19 cellular contexts compared by ENCODE assay signal in genomic region chr4:85861064-85861767, GRCh38.
DNase-seq lines count a peak whose midpoint lies in the region; ATAC-seq and TF ChIP-seq lines count a peak whose summit lies in the region.
"Had no signal": no experiment of that assay in that cellular context is flagged by ENCODE, and none has a peak within 500 bp of the region (broad histone marks: within the 10 kb centered on the region; RNA-seq: fewer than 3 reads in every experiment).

No MANE protein-coding gene starts in this region.

- H3K4me3 ChIP-seq in GM23248 = no peak overlapping the region
- no peak overlapping the region for H3K4me3 ChIP-seq in choroid plexus epithelial cell (ENCODE audit: low read depth, low read length)
- H3K4me3 ChIP-seq in gastrocnemius medialis = no peak overlapping the region
- H3K4me3 ChIP-seq: heart left ventricle, smooth muscle cell had no signal

- H4K20me1 ChIP-seq in GM23248 (ENCODE audit: insufficient read depth) = no peaks in the 10 kb centered on the region

- peaks cover 88% of the 10 kb centered on the region for H3K79me2 ChIP-seq in GM23248 (ENCODE audit: insufficient read depth)

- TF ChIP-seq POLR2A in gastrocnemius medialis (IDR thresholded peaks at IDR 0.05) = no peak

- DNase-seq in GM23248 (no peak), NCI-H2029 treated with DMSO at 0.1 percent for 48 hours (lab: John Stamatoyannopoulos, UW) (peak; percentile 38), choroid plexus epithelial cell (ENCODE audit: low read depth) (peak; percentile 22), pulmonary artery endothelial cell (ENCODE audit: low read depth, low spot score) (peak; percentile 29), medulla oblongata (ENCODE audit: extremely low spot score) (no peak), gastrocnemius medialis (no peak)
- DNase-seq: activated CD4-positive, alpha-beta T cell treated with anti-CD3 and anti-CD28 coated beads for 4 hours; activated naive CD8-positive, alpha-beta T cell treated with anti-CD3 and anti-CD28 coated beads for 36 hours; activated T-cell treated with anti-CD3 and anti-CD28 coated beads, Interleukin-2, amount 50 U/mL, for 24 hours; BE2C; erythroblast; heart left ventricle; MM.1S; NCI-H524 treated with DMSO at 0.1 percent for 48 hours; stimulated activated naive CD8-positive, alpha-beta T cell treated with anti-CD3 and anti-CD28 coated beads, Interleukin-15, Interleukin-2, amounts not matched to agents 100 U/mL and 50 U/mL, for 24 hours; T-helper 17 cell had no signal

- H3K27me3 ChIP-seq in GM23248 (replicated peaks; ENCODE audit: insufficient read depth) (no peaks in the 10 kb centered on the region), gastrocnemius medialis (no peaks in the 10 kb centered on the region)
- H3K27me3 ChIP-seq: BE2C, heart left ventricle had no signal

- peaks cover 27% of the 10 kb centered on the region for H3F3A ChIP-seq in GM23248 (ENCODE audit: insufficient read depth)

- no peaks in the 10 kb centered on the region for H3K9me2 ChIP-seq in GM23248 (ENCODE audit: insufficient read depth)

- 0 out of 2 replicates have a peak, but pooled peaks cover 6% of the 10 kb centered on the region for H3K36me3 ChIP-seq in GM23248 (ENCODE audit: low read depth)
- H3K36me3 ChIP-seq in gastrocnemius medialis = no peaks in the 10 kb centered on the region
- H3K36me3 ChIP-seq: BE2C, heart left ventricle had no signal

- TF ChIP-seq CTCF in choroid plexus epithelial cell (conservative IDR thresholded peaks at IDR 0.05; ENCODE audit: low read depth, low read length) = no peak
- TF ChIP-seq CTCF in gastrocnemius medialis (IDR thresholded peaks at IDR 0.05 in 4 of 5, conservative IDR thresholded peaks at IDR 0.05 in 1 of 5) = no peak

- intact Hi-C loops in gastrocnemius medialis (cut with DNase I; ENCODE audit: low total_unique reads) = no loop called here

- no peak overlapping the region for H2AFZ ChIP-seq in GM23248

- in situ Hi-C loops in GM23248 (cut with MboI) = no loop called here
- in situ Hi-C loops in gastrocnemius medialis (cut with MboI; ENCODE audit: low sequenced_read_pairs in 4 of 4) = no loop called here

- H3K27ac ChIP-seq in GM23248 (peak overlapping the region; percentile 49; the same call in 1 of the 2 replicates), gastrocnemius medialis (peak overlapping the region in 1 of 4 donors; percentile 8)
- H3K27ac ChIP-seq: heart left ventricle, RWPE1 had no signal

- H3K4me1 ChIP-seq in GM23248 (ENCODE audit: insufficient read depth) (peaks cover 30% of the 10 kb centered on the region), gastrocnemius medialis (peaks cover 13 to 19% of the 10 kb centered on the region in 2 donors)
- H3K4me1 ChIP-seq: BE2C had no signal

- 88 to 91% methylated on average over 6 of the region's 6 CpGs for WGBS in GM23248 (ENCODE audit: low coverage in 1 of 2, low lambda C conversion rate in 2 of 2, missing lambda C conversion rate in 2 of 2), 2 experiments

- no peak overlapping the region for H3K9ac ChIP-seq in GM23248

- ATAC-seq in gastrocnemius medialis (no peak), GM21723 (IDR thresholded peaks at IDR 0.05; ENCODE audit: unreplicated experiment) (no peak)
- ATAC-seq: heart left ventricle; stimulated activated naive CD8-positive, alpha-beta T cell treated with anti-CD3 and anti-CD28 coated beads, Interleukin-15, Interleukin-2, amounts not matched to agents 100 U/mL and 50 U/mL, for 24 hours; T-helper 17 cell had no signal

- H3K9me3 ChIP-seq in GM23248 (ENCODE audit: low read depth) = no peaks in the 10 kb centered on the region
- no peaks in the 10 kb centered on the region for H3K9me3 ChIP-seq in gastrocnemius medialis
- H3K9me3 ChIP-seq: BE2C, heart left ventricle had no signal

- no peak overlapping the region for H3K4me2 ChIP-seq in GM23248 (ENCODE audit: unreplicated experiment)
- H3K4me2 ChIP-seq: smooth muscle cell had no signal

Comparison
In these comparisons a context has a peak if more than half of its experiments do, and no peak if none do; other contexts are left out.
1. DNase-seq: peak in NCI-H2029 treated with DMSO at 0.1 percent for 48 hours (single experiment), choroid plexus epithelial cell (single experiment) and pulmonary artery endothelial cell (single experiment); none in GM23248 (single experiment), medulla oblongata (single experiment) and gastrocnemius medialis (0 of 2).